In the genomic region with DNA sequence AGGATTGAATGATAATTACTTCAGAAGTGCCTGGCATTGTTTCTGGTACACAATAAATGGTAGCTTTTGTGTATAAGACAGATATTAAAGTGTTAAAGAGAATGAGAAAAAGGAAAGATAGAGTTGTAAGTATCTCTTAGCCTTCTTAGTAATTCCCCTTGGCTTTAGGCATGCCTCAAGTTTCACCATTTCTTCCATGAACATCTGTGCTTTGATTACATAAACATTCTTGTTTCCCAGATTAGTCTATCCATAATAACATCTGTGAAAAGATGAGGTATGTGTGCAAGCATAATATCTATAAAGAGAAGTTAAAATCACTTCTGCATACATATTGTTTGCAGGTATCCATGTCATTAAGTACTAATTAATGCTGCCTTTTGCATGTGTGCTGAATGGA, we compare ENCODE assay signal across 21 cellular contexts.
"Had no signal": no experiment of that assay in that cellular context is flagged by ENCODE, and none has a peak within 500 bp of the region (broad histone marks: within the 10 kb centered on the region; RNA-seq: fewer than 3 reads in every experiment).

No MANE protein-coding gene starts in this region.

- H3K4me3 ChIP-seq: lung, mucosa of descending colon, neural progenitor cell, right lobe of liver, thoracic aorta, tibial nerve, upper lobe of left lung had no signal

- ATAC-seq: esophagus mucosa; left lobe of liver; mucosa of descending colon; natural killer cell treated with Interleukin-12 subunit alpha and Interleukin-12 subunit beta and Interleukin-15 and Interleukin-18, amount 100 ng/mL, for 72 hours; right lobe of liver; stimulated activated naive B cell treated with anti-CD40 and anti-IgM and Interleukin-4, amounts not matched to agents 10 μg/mL and 1 μg/mL and 100 μg/mL, for 72 hours had no signal

- FAIRE-seq: frontal cortex, kidney, small intestine, urothelium cell line had no signal

- DNase-seq: effector CD8-positive, alpha-beta T cell; endodermal cell; hypothalamus; kidney; mucosa of descending colon; naive B cell; right lobe of liver; small intestine; stimulated activated CD4-positive, alpha-beta T cell treated with anti-CD3 and anti-CD28 coated beads, Interleukin-15, amount 100 ng/mL, for 24 hours; stimulated activated CD4-positive, alpha-beta T cell treated with anti-CD3 and anti-CD28 coated beads, Interleukin-2, amount 100 ng/mL, for 48 hours; stimulated activated naive B cell treated with anti-CD40 and anti-IgM and Interleukin-4, amounts not matched to agents 10 μg/mL and 1 μg/mL and 100 μg/mL, for 72 hours; upper lobe of left lung had no signal
